In the genomic region with DNA sequence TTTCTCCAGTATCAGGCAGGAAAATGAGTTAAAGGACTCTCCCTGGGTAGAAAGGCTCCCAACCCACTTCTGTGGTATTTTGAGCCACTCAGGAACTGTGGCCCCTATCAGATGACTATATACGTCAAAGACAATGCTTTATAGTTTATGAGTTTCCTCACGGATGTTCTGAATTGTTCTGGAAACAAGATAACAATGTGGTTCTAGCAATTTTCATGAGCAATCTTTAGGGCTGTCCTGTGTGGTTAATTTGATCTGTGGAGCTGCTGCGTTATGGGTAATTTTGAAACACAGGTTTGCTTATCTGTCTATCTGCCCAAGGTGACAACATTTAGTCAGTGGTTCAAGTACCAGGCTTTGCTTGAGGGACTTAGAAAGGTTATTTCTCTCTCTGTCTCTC, we compare ENCODE assay signal across 21 cellular contexts. TPM values are rescaled to one million over a fixed set of nuclear protein-coding genes. Genes with fewer than 3 reads are reported as not detected.
DNase-seq lines count a peak whose midpoint lies in the region; ATAC-seq, FAIRE-seq and TF ChIP-seq lines count a peak whose summit lies in the region.
"Had no signal": no experiment of that assay in that cellular context is flagged by ENCODE, and none has a peak within 500 bp of the region (broad histone marks: within the 10 kb centered on the region; RNA-seq: fewer than 3 reads in every experiment).

No MANE protein-coding gene starts in this region.

- H3K4me3 ChIP-seq in HepG2 (replicated peaks in 1 of 3; ENCODE audit: insufficient read depth in 1 of 3, low read depth in 2 of 3, low read length in 3 of 3) (no peak overlapping the region), tibial artery (no peak overlapping the region)
- H3K4me3 ChIP-seq: right atrium auricular region had no signal

- no peak for TF ChIP-seq CTCF in HepG2 (CRISPR knock-in tag; IDR thresholded peaks at IDR 0.05)
- TF ChIP-seq CTCF in tibial artery (IDR thresholded peaks at IDR 0.05) = no peak

- in situ Hi-C loops in HepG2 (cut with HindIII; ENCODE audit: extremely low pct_ligation_motif_present, low pct_unique_long_range_greater_than_20kb) = no loop called here

- peak; percentile 86 for ATAC-seq in activated naive CD8-positive, alpha-beta T cell treated with anti-CD3 and anti-CD28 coated beads, Interleukin-2, amount 50 U/mL, for 24 hours
- ATAC-seq in stimulated activated effector memory CD8-positive, alpha-beta T cell treated with anti-CD3 and anti-CD28 coated beads, Interleukin-12 subunit alpha, Interleukin-12 subunit beta, amount 100 ng/mL, for 72 hours = peak; percentile 85
- no peak for ATAC-seq in HepG2

- H3K4me1 ChIP-seq in HepG2 (ENCODE audit: insufficient read depth, low read length) (no peaks in the 10 kb centered on the region), tibial artery (no peaks in the 10 kb centered on the region)
- H3K4me1 ChIP-seq: right atrium auricular region had no signal

- intact Hi-C loops in HepG2 (cut with micrococcal nuclease; ENCODE audit: unreplicated experiment) (no loop called here), tibial artery (cut with DNase I; ENCODE audit: low total_unique reads) (no loop called here)

- CTCF ChIA-PET in HepG2 (lab: Yijun Ruan, JAX; ENCODE audit: low intra/inter-chr PET ratio, low total read pairs) = no interaction called here

- 0% methylated on average over 3 of the region's 3 CpGs for WGBS in HepG2 (ENCODE audit: low lambda C conversion rate)

- H3K9me3 ChIP-seq in HepG2 (ENCODE audit: low read length) (no peaks in the 10 kb centered on the region), tibial artery (no peaks in the 10 kb centered on the region)
- H3K9me3 ChIP-seq: right atrium auricular region had no signal

- peak overlapping the region; percentile 16 for H3K27ac Mint-ChIP-seq in activated naive CD8-positive, alpha-beta T cell
- H3K27ac Mint-ChIP-seq in activated naive CD8-positive, alpha-beta T cell treated with anti-CD3 and anti-CD28 coated beads for 36 hours = no peak overlapping the region
- peak overlapping the region; percentile 49 for H3K27ac Mint-ChIP-seq in T-helper 1 cell treated with Interleukin-12 subunit alpha and Interleukin-12 subunit beta and Interleukin-4 antibody, amounts not matched to agents 30 μg/mL and 1 μg/mL, for 36 hours
- H3K27ac Mint-ChIP-seq in activated naive CD8-positive, alpha-beta T cell treated with anti-CD3 and anti-CD28 coated beads, Interleukin-2, amount 50 U/mL, for 24 hours = peak overlapping the region; percentile 79
- no peak overlapping the region for H3K27ac Mint-ChIP-seq in stimulated activated effector memory CD8-positive, alpha-beta T cell treated with anti-CD3 and anti-CD28 coated beads, Interleukin-12 subunit alpha, Interleukin-12 subunit beta, amount 100 ng/mL, for 72 hours

- no TSS peak for BruUV-seq in HepG2 (replicated peaks; lab: Mats Ljungman, UMichigan)

- TF ChIP-seq RAD21 in HepG2 (CRISPR knock-in tag; IDR thresholded peaks at IDR 0.05) = no peak

- H3K36me3 ChIP-seq in HepG2 (replicated peaks in 1 of 2; ENCODE audit: control insufficient read depth in 1 of 2, insufficient read depth in 2 of 2, low read length in 2 of 2) (no peaks in the 10 kb centered on the region), tibial artery (no peaks in the 10 kb centered on the region)
- H3K36me3 ChIP-seq: right atrium auricular region had no signal

- FAIRE-seq in HepG2 (lab: Jason Lieb, UNC) = no peak
- FAIRE-seq: GM18507 had no signal

- no peaks in the 10 kb centered on the region for H3K79me2 ChIP-seq in HepG2 (ENCODE audit: insufficient read depth, low read length)

- POLR2A ChIA-PET in HepG2 (lab: Yijun Ruan, JAX) = no interaction called here

- H3K27ac ChIP-seq in substantia nigra (ENCODE audit: low read depth, low read length, poor library complexity, severe bottlenecking) (no peak overlapping the region), HepG2 (ENCODE audit: extremely low read length, insufficient read depth, low read length) (no peak overlapping the region), tibial artery (no peak overlapping the region)
- H3K27ac ChIP-seq: right atrium auricular region had no signal

- no peak overlapping the region for H3K4me3 Mint-ChIP-seq in activated naive CD8-positive, alpha-beta T cell
- H3K4me3 Mint-ChIP-seq in activated naive CD8-positive, alpha-beta T cell treated with anti-CD3 and anti-CD28 coated beads for 36 hours = no peak overlapping the region
- no peak overlapping the region for H3K4me3 Mint-ChIP-seq in T-helper 1 cell treated with Interleukin-12 subunit alpha and Interleukin-12 subunit beta and Interleukin-4 antibody, amounts not matched to agents 30 μg/mL and 1 μg/mL, for 36 hours
- H3K4me3 Mint-ChIP-seq in activated naive CD8-positive, alpha-beta T cell treated with anti-CD3 and anti-CD28 coated beads, Interleukin-2, amount 50 U/mL, for 24 hours = peak overlapping the region; percentile 6
- no peak overlapping the region for H3K4me3 Mint-ChIP-seq in stimulated activated effector memory CD8-positive, alpha-beta T cell treated with anti-CD3 and anti-CD28 coated beads, Interleukin-12 subunit alpha, Interleukin-12 subunit beta, amount 100 ng/mL, for 72 hours

- TF ChIP-seq POLR2A in HepG2 (IDR thresholded peaks at IDR 0.05; ENCODE audit: insufficient read depth in 1 of 2, low read depth in 2 of 2, low read length in 2 of 2) = no peak

- H3K4me1 Mint-ChIP-seq in activated naive CD8-positive, alpha-beta T cell (ENCODE audit: low read depth) = peaks cover 20% of the 10 kb centered on the region
- H3K4me1 Mint-ChIP-seq in activated naive CD8-positive, alpha-beta T cell treated with anti-CD3 and anti-CD28 coated beads for 36 hours = peaks cover 18% of the 10 kb centered on the region
- peaks cover 34% of the 10 kb centered on the region for H3K4me1 Mint-ChIP-seq in T-helper 1 cell treated with Interleukin-12 subunit alpha and Interleukin-12 subunit beta and Interleukin-4 antibody, amounts not matched to agents 30 μg/mL and 1 μg/mL, for 36 hours (ENCODE audit: low read depth)
- H3K4me1 Mint-ChIP-seq in activated naive CD8-positive, alpha-beta T cell treated with anti-CD3 and anti-CD28 coated beads, Interleukin-2, amount 50 U/mL, for 24 hours = peaks cover 53% of the 10 kb centered on the region
- peaks cover 6% of the 10 kb centered on the region for H3K4me1 Mint-ChIP-seq in stimulated activated effector memory CD8-positive, alpha-beta T cell treated with anti-CD3 and anti-CD28 coated beads, Interleukin-12 subunit alpha, Interleukin-12 subunit beta, amount 100 ng/mL, for 72 hours

- DNase-seq in activated naive CD8-positive, alpha-beta T cell treated with anti-CD3 and anti-CD28 coated beads for 36 hours = no peak
- DNase-seq in activated naive CD8-positive, alpha-beta T cell treated with anti-CD3 and anti-CD28 coated beads, Interleukin-2, amount 50 U/mL, for 24 hours = no peak
- DNase-seq in stimulated activated effector memory CD8-positive, alpha-beta T cell treated with anti-CD3 and anti-CD28 coated beads, Interleukin-12 subunit alpha, Interleukin-12 subunit beta, amount 100 ng/mL, for 72 hours (ENCODE audit: low spot score in 2 of 2) = no peak
- DNase-seq in substantia nigra (lab: John Stamatoyannopoulos, UW) (no peak), HepG2 (ENCODE audit: low spot score) (no peak), tibial artery (no peak)
- DNase-seq: AML-193; cortex of kidney; foreskin melanocyte; NCI-H1092; NCI-H2081; stimulated activated naive CD4-positive, alpha-beta T cell treated with Interleukin-2 at 50 U/mL for 16 hours had no signal

- H3K9me3 Mint-ChIP-seq in activated naive CD8-positive, alpha-beta T cell (ENCODE audit: low read depth) = no peaks in the 10 kb centered on the region
- peaks cover under 1% of the 10 kb centered on the region for H3K9me3 Mint-ChIP-seq in activated naive CD8-positive, alpha-beta T cell treated with anti-CD3 and anti-CD28 coated beads for 36 hours
- H3K9me3 Mint-ChIP-seq in T-helper 1 cell treated with Interleukin-12 subunit alpha and Interleukin-12 subunit beta and Interleukin-4 antibody, amounts not matched to agents 30 μg/mL and 1 μg/mL, for 36 hours = peaks cover 4% of the 10 kb centered on the region
- no peaks in the 10 kb centered on the region for H3K9me3 Mint-ChIP-seq in activated naive CD8-positive, alpha-beta T cell treated with anti-CD3 and anti-CD28 coated beads, Interleukin-2, amount 50 U/mL, for 24 hours
- no peaks in the 10 kb centered on the region for H3K9me3 Mint-ChIP-seq in stimulated activated effector memory CD8-positive, alpha-beta T cell treated with anti-CD3 and anti-CD28 coated beads, Interleukin-12 subunit alpha, Interleukin-12 subunit beta, amount 100 ng/mL, for 72 hours

- H3K36me3 Mint-ChIP-seq in activated naive CD8-positive, alpha-beta T cell = no peaks in the 10 kb centered on the region
- no peaks in the 10 kb centered on the region for H3K36me3 Mint-ChIP-seq in activated naive CD8-positive, alpha-beta T cell treated with anti-CD3 and anti-CD28 coated beads for 36 hours
- H3K36me3 Mint-ChIP-seq in T-helper 1 cell treated with Interleukin-12 subunit alpha and Interleukin-12 subunit beta and Interleukin-4 antibody, amounts not matched to agents 30 μg/mL and 1 μg/mL, for 36 hours (ENCODE audit: low read depth) = peaks cover 2% of the 10 kb centered on the region
- no peaks in the 10 kb centered on the region for H3K36me3 Mint-ChIP-seq in activated naive CD8-positive, alpha-beta T cell treated with anti-CD3 and anti-CD28 coated beads, Interleukin-2, amount 50 U/mL, for 24 hours (ENCODE audit: low read depth)
- H3K36me3 Mint-ChIP-seq in stimulated activated effector memory CD8-positive, alpha-beta T cell treated with anti-CD3 and anti-CD28 coated beads, Interleukin-12 subunit alpha, Interleukin-12 subunit beta, amount 100 ng/mL, for 72 hours = no peaks in the 10 kb centered on the region

- no peaks in the 10 kb centered on the region for H4K20me1 ChIP-seq in HepG2 (ENCODE audit: insufficient read depth, low read length)

- TF ChIP-seq EP300 in HepG2 (IDR thresholded peaks at IDR 0.05; ENCODE audit: low read depth in 2 of 2, low read length in 2 of 2) (no peak), HepG2 (CRISPR knock-in tag; IDR thresholded peaks at IDR 0.05; ENCODE audit: borderline replicate concordance) (no peak)

- no peaks in the 10 kb centered on the region for H3K27me3 Mint-ChIP-seq in activated naive CD8-positive, alpha-beta T cell
- H3K27me3 Mint-ChIP-seq in activated naive CD8-positive, alpha-beta T cell treated with anti-CD3 and anti-CD28 coated beads for 36 hours = peaks cover 26% of the 10 kb centered on the region
- H3K27me3 Mint-ChIP-seq in T-helper 1 cell treated with Interleukin-12 subunit alpha and Interleukin-12 subunit beta and Interleukin-4 antibody, amounts not matched to agents 30 μg/mL and 1 μg/mL, for 36 hours (ENCODE audit: low read depth) = no peaks in the 10 kb centered on the region
- peaks cover 6% of the 10 kb centered on the region for H3K27me3 Mint-ChIP-seq in activated naive CD8-positive, alpha-beta T cell treated with anti-CD3 and anti-CD28 coated beads, Interleukin-2, amount 50 U/mL, for 24 hours

- H3K4me2 ChIP-seq in HepG2 (ENCODE audit: low read depth, low read length) = no peak overlapping the region

- H3K9ac ChIP-seq in HepG2 (ENCODE audit: insufficient read depth, low read depth, low read length) = no peak overlapping the region

- H3K27me3 ChIP-seq in HepG2 (ENCODE audit: control insufficient read depth in 1 of 2, insufficient read depth in 2 of 2, low read length in 2 of 2) = no peaks in the 10 kb centered on the region
- H3K27me3 ChIP-seq in tibial artery = no peaks in the 10 kb centered on the region
- H3K27me3 ChIP-seq: right atrium auricular region had no signal

- H2AFZ ChIP-seq in HepG2 (ENCODE audit: low read length) = no peak overlapping the region

RNA-seq across cellular contexts. Expression of a gene that starts 46.7 kb away (rescaled TPM):
- total RNA-seq in activated naive CD8-positive, alpha-beta T cell treated with anti-CD3 and anti-CD28 coated beads for 36 hours = 10 to 100 TPM; 37.7 to 40.7 TPM
- total RNA-seq in HepG2 (2016; rRNA removed; fragmentation: Illumina TruSeq; extraction: Trizol) = not detected in 2 replicates
- total RNA-seq in HepG2 (2016; cell fraction: cytosol; rRNA removed; fragmentation: Illumina TruSeq; extraction: Trizol; ENCODE audit: low read depth) = not detected in 2 replicates
- not detected in 2 replicates for total RNA-seq in HepG2 (2016; cell fraction: insoluble cytoplasmic fraction; rRNA removed; fragmentation: Illumina TruSeq; extraction: Trizol)
- not detected in 2 replicates for total RNA-seq in HepG2 (2016; cell fraction: membrane; rRNA removed; fragmentation: Illumina TruSeq; extraction: Trizol)
- not detected in 2 replicates for total RNA-seq in HepG2 (2016; cell fraction: nucleus; rRNA removed; fragmentation: Illumina TruSeq; extraction: Trizol)
- polyA plus RNA-seq in HepG2 (2011; rRNA removed) = not detected in 2 replicates
- not detected in 2 replicates for polyA plus RNA-seq in HepG2 (2011; cell fraction: cytosol; rRNA removed)
- polyA plus RNA-seq in HepG2 (2011; cell fraction: nucleus; rRNA removed) = not detected in 2 replicates
- not detected in 2 replicates for polyA plus RNA-seq in HepG2 (2012)
- polyA plus RNA-seq in HepG2 (2016; cell fraction: cytosol; fragmentation: Illumina TruSeq; extraction: Trizol; ENCODE audit: low read depth) = not detected in 2 replicates
- not detected in 2 replicates for polyA plus RNA-seq in HepG2 (2016; cell fraction: insoluble cytoplasmic fraction; fragmentation: Illumina TruSeq; extraction: Trizol; ENCODE audit: low read depth)
- polyA plus RNA-seq in HepG2 (2016; cell fraction: membrane; fragmentation: Illumina TruSeq; extraction: Trizol; ENCODE audit: low read depth) = not detected in 2 replicates
- polyA plus RNA-seq in HepG2 (2016; cell fraction: nucleus; fragmentation: Illumina TruSeq; extraction: Trizol; ENCODE audit: insufficient read depth, low read depth) = not detected in 2 replicates
- not detected in 2 replicates for polyA minus RNA-seq in HepG2 (2011; rRNA and poly(A)+ RNA removed; ENCODE audit: low replicate concordance)
- polyA minus RNA-seq in HepG2 (2011; cell fraction: cytosol; rRNA and poly(A)+ RNA removed) = not detected in 2 replicates
- polyA minus RNA-seq in HepG2 (2011; cell fraction: nucleus; rRNA and poly(A)+ RNA removed) = not detected in 2 replicates
- total RNA-seq: kidney epithelial cell, myocyte, NCI-H460, osteoblast, right atrium auricular region, urinary bladder had no signal
- polyA plus RNA-seq: urinary bladder had no signal

Comparison
In these comparisons a context has a peak if more than half of its experiments do, and no peak if none do; other contexts are left out.
1. H3K27ac Mint-ChIP-seq: peak in activated naive CD8-positive, alpha-beta T cell (single experiment), T-helper 1 cell treated with Interleukin-12 subunit alpha and Interleukin-12 subunit beta and Interleukin-4 antibody, amounts not matched to agents 30 μg/mL and 1 μg/mL, for 36 hours (single experiment) and activated naive CD8-positive, alpha-beta T cell treated with anti-CD3 and anti-CD28 coated beads, Interleukin-2, amount 50 U/mL, for 24 hours (single experiment); none in activated naive CD8-positive, alpha-beta T cell treated with anti-CD3 and anti-CD28 coated beads for 36 hours (single experiment) and stimulated activated effector memory CD8-positive, alpha-beta T cell treated with anti-CD3 and anti-CD28 coated beads, Interleukin-12 subunit alpha, Interleukin-12 subunit beta, amount 100 ng/mL, for 72 hours (single experiment).
2. RNA of a gene that starts 46.7 kb away (total RNA-seq): 37.7 to 40.7 TPM in activated naive CD8-positive, alpha-beta T cell treated with anti-CD3 and anti-CD28 coated beads for 36 hours; not detected in HepG2; every median in the first group is over 10 times any median in the second.